1 cellular context compared by ENCODE assay signal in the genomic region with DNA sequence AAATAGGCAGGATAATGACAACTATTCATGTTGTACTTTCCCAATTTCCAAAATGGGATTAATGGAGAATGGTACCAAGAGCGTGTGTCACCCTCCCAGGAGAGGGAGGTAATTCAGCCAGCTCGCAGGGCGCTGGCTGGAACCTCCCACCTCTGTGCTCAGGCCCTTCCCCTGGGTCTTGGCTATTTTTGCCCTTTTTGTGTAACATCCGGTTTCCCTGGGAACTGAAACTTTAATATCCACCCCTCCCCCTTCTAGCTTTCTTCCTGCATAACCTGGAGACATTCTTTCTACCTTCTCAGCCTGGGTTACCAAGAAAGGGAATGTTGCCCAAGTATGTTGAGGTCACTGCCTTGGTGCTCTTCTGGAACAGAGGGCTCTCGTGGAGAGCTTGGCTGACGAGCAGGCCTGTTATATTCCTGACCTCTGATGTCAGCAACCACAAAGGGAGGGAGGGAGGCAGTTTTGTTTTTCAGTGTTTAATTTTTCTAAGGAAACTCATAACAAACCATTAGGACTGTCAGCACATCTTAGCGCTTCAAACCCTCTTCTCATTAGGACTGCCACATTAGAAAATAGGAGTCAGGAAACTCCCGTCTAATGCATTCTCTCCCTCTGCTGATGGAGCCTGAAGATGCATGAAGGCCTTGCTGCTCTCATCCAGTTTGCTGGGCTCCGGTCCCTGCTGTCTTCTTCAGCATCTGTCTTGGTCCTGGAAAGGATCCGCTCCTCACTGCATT.
TF ChIP-seq lines count a peak whose summit lies in the region.

No MANE protein-coding gene starts in this region.

TF ChIP-seq in K562, 482 proteins besides CTCF, POLR2A, EP300 and RAD21 (continued from another document and continues in another):
- TF ChIP-seq, protein P1, sequence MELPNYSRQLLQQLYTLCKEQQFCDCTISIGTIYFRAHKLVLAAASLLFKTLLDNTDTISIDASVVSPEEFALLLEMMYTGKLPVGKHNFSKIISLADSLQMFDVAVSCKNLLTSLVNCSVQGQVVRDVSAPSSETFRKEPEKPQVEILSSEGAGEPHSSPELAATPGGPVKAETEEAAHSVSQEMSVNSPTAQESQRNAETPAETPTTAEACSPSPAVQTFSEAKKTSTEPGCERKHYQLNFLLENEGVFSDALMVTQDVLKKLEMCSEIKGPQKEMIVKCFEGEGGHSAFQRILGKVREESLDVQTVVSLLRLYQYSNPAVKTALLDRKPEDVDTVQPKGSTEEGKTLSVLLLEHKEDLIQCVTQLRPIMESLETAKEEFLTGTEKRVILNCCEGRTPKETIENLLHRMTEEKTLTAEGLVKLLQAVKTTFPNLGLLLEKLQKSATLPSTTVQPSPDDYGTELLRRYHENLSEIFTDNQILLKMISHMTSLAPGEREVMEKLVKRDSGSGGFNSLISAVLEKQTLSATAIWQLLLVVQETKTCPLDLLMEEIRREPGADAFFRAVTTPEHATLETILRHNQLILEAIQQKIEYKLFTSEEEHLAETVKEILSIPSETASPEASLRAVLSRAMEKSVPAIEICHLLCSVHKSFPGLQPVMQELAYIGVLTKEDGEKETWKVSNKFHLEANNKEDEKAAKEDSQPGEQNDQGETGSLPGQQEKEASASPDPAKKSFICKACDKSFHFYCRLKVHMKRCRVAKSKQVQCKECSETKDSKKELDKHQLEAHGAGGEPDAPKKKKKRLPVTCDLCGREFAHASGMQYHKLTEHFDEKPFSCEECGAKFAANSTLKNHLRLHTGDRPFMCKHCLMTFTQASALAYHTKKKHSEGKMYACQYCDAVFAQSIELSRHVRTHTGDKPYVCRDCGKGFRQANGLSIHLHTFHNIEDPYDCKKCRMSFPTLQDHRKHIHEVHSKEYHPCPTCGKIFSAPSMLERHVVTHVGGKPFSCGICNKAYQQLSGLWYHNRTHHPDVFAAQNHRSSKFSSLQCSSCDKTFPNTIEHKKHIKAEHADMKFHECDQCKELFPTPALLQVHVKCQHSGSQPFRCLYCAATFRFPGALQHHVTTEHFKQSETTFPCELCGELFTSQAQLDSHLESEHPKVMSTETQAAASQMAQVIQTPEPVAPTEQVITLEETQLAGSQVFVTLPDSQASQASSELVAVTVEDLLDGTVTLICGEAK (IDR thresholded peaks at IDR 0.05), result peak; percentile 63
- TF ChIP-seq, protein P1 (CRISPR knock-in tag; IDR thresholded peaks at IDR 0.05), result no peak
- TF ChIP-seq MEF2A (IDR thresholded peaks at IDR 0.05; ENCODE audit: control insufficient read depth, low read depth, low read length) (peak; percentile 89), ZNF282 (CRISPR knock-in tag; IDR thresholded peaks at IDR 0.05) (no peak), ZNF586 (CRISPR knock-in tag; conservative IDR thresholded peaks at IDR 0.05) (no peak), NFYB (IDR thresholded peaks at IDR 0.05; ENCODE audit: extremely low read depth, insufficient read length) (no peak), NRF1 (conservative IDR thresholded peaks at IDR 0.05 in 1 of 2, IDR thresholded peaks at IDR 0.05 in 1 of 2) (peak; percentile 28 to 34; a peak in 2 of 4 replicates), NFE2L1 (tag; IDR thresholded peaks at IDR 0.05; ENCODE audit: borderline replicate concordance, low read depth) (no peak), PHF21A (IDR thresholded peaks at IDR 0.05; ENCODE audit: borderline replicate concordance, low read depth) (no peak), ZNF184 (CRISPR knock-in tag; IDR thresholded peaks at IDR 0.05) (no peak), MAZ (CRISPR knock-in tag; conservative IDR thresholded peaks at IDR 0.05 in 1 of 2, IDR thresholded peaks at IDR 0.05 in 1 of 2) (0 out of 4 replicates have a peak, but pooled peaks have one; percentile 30 to 35), DNMT1 (IDR thresholded peaks at IDR 0.05) (no peak), ZNF239 (CRISPR knock-in tag; IDR thresholded peaks at IDR 0.05) (no peak), HSF4 (CRISPR knock-in tag; IDR thresholded peaks at IDR 0.05; ENCODE audit: borderline replicate concordance) (no peak), TCF7L2 (IDR thresholded peaks at IDR 0.05; ENCODE audit: low read depth, low read length) (no peak), EZH2 (IDR thresholded peaks at IDR 0.05; ENCODE audit: borderline replicate concordance, low read depth, low read length) (no peak), HMG20A (CRISPR knock-in tag; conservative IDR thresholded peaks at IDR 0.05) (no peak), JUN (IDR thresholded peaks at IDR 0.05; ENCODE audit: borderline replicate concordance, low read depth, low read length) (0 out of 2 replicates have a peak, but pooled peaks have one; percentile 3), JUN (CRISPR knock-in tag; IDR thresholded peaks at IDR 0.05; ENCODE audit: borderline replicate concordance) (0 out of 2 replicates have a peak, but pooled peaks have one; percentile 61)
- TF ChIP-seq, protein P2, sequence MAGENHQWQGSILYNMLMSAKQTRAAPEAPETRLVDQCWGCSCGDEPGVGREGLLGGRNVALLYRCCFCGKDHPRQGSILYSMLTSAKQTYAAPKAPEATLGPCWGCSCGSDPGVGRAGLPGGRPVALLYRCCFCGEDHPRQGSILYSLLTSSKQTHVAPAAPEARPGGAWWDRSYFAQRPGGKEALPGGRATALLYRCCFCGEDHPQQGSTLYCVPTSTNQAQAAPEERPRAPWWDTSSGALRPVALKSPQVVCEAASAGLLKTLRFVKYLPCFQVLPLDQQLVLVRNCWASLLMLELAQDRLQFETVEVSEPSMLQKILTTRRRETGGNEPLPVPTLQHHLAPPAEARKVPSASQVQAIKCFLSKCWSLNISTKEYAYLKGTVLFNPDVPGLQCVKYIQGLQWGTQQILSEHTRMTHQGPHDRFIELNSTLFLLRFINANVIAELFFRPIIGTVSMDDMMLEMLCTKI (IDR thresholded peaks at IDR 0.05; ENCODE audit: partially characterized antibody), result no peak
- TF ChIP-seq, protein P3, sequence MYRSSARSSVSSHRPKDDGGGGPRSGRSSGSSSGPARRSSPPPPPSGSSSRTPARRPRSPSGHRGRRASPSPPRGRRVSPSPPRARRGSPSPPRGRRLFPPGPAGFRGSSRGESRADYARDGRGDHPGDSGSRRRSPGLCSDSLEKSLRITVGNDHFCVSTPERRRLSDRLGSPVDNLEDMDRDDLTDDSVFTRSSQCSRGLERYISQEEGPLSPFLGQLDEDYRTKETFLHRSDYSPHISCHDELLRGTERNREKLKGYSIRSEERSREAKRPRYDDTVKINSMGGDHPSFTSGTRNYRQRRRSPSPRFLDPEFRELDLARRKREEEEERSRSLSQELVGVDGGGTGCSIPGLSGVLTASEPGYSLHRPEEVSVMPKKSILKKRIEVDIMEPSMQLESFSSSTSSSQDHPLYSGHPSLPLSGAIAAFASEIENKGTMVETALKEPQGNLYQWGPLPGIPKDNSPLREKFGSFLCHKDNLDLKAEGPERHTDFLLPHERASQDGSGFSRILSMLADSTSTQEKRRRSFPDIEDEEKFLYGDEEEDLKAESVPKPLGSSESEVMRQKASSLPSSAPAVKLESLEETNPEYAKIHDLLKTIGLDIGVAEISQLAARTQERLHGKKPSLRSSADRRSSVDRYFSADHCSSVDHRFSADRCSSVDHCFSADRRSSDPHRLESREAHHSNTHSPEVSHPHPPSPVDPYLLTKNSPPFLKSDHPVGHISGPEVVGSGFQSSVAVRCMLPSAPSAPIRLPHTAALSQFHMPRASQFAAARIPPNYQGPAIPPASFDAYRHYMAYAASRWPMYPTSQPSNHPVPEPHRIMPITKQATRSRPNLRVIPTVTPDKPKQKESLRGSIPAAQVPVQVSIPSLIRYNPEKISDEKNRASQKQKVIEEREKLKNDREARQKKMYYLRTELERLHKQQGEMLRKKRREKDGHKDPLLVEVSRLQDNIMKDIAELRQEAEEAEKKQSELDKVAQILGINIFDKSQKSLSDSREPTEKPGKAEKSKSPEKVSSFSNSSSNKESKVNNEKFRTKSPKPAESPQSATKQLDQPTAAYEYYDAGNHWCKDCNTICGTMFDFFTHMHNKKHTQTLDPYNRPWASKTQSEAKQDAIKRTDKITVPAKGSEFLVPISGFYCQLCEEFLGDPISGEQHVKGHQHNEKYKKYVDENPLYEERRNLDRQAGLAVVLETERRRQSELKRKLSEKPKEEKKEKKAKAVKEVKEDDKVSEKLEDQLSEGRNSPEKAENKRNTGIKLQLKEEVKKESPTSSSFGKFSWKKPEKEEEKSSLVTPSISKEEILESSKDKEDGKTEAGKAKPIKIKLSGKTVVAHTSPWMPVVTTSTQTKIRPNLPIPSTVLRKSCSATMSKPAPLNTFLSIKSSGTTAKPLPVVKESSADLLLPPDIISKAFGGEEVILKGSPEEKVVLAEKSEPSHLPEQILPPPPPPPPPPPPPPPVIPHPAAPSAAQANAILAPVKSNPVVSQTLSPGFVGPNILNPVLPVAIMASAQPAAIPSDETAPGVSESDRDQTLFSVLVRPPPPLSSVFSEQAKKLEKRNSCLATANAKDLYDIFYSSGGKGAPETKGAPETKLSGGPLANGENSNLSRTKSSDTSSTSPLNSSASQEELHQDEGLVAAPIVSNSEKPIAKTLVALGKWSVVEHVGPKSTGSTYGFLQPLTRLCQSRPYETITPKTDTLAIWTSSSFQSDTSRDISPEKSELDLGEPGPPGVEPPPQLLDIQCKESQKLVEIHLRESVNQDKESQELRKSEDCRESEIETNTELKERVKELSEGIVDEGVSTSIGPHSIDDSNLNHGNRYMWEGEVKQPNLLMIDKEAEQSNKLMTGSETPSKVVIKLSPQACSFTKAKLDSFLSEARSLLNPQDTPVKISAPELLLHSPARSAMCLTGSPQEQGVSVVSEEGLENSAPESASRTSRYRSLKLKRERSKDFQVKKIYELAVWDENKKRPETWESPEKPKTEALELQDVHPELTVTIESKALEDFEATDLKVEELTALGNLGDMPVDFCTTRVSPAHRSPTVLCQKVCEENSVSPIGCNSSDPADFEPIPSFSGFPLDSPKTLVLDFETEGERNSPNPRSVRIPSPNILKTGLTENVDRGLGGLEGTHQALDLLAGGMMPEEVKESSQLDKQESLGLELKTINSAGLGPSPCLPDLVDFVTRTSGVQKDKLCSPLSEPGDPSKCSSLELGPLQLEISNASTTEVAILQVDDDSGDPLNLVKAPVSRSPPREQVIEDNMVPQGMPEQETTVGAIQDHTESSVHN (IDR thresholded peaks at IDR 0.05; ENCODE audit: borderline replicate concordance in 1 of 2, low read depth in 1 of 2), result no peak
- TF ChIP-seq, protein P4, sequence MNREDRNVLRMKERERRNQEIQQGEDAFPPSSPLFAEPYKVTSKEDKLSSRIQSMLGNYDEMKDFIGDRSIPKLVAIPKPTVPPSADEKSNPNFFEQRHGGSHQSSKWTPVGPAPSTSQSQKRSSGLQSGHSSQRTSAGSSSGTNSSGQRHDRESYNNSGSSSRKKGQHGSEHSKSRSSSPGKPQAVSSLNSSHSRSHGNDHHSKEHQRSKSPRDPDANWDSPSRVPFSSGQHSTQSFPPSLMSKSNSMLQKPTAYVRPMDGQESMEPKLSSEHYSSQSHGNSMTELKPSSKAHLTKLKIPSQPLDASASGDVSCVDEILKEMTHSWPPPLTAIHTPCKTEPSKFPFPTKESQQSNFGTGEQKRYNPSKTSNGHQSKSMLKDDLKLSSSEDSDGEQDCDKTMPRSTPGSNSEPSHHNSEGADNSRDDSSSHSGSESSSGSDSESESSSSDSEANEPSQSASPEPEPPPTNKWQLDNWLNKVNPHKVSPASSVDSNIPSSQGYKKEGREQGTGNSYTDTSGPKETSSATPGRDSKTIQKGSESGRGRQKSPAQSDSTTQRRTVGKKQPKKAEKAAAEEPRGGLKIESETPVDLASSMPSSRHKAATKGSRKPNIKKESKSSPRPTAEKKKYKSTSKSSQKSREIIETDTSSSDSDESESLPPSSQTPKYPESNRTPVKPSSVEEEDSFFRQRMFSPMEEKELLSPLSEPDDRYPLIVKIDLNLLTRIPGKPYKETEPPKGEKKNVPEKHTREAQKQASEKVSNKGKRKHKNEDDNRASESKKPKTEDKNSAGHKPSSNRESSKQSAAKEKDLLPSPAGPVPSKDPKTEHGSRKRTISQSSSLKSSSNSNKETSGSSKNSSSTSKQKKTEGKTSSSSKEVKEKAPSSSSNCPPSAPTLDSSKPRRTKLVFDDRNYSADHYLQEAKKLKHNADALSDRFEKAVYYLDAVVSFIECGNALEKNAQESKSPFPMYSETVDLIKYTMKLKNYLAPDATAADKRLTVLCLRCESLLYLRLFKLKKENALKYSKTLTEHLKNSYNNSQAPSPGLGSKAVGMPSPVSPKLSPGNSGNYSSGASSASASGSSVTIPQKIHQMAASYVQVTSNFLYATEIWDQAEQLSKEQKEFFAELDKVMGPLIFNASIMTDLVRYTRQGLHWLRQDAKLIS (CRISPR knock-in tag; IDR thresholded peaks at IDR 0.05), result 0 out of 2 replicates have a peak, but pooled peaks have one; percentile 28
- TF ChIP-seq, protein P5, sequence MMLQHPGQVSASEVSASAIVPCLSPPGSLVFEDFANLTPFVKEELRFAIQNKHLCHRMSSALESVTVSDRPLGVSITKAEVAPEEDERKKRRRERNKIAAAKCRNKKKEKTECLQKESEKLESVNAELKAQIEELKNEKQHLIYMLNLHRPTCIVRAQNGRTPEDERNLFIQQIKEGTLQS (IDR thresholded peaks at IDR 0.05), result peak; percentile 70; the same call in 1 of the 2 replicates
- TF ChIP-seq, protein P5 (CRISPR knock-in tag; conservative IDR thresholded peaks at IDR 0.05), result no peak
